In the genomic region with DNA sequence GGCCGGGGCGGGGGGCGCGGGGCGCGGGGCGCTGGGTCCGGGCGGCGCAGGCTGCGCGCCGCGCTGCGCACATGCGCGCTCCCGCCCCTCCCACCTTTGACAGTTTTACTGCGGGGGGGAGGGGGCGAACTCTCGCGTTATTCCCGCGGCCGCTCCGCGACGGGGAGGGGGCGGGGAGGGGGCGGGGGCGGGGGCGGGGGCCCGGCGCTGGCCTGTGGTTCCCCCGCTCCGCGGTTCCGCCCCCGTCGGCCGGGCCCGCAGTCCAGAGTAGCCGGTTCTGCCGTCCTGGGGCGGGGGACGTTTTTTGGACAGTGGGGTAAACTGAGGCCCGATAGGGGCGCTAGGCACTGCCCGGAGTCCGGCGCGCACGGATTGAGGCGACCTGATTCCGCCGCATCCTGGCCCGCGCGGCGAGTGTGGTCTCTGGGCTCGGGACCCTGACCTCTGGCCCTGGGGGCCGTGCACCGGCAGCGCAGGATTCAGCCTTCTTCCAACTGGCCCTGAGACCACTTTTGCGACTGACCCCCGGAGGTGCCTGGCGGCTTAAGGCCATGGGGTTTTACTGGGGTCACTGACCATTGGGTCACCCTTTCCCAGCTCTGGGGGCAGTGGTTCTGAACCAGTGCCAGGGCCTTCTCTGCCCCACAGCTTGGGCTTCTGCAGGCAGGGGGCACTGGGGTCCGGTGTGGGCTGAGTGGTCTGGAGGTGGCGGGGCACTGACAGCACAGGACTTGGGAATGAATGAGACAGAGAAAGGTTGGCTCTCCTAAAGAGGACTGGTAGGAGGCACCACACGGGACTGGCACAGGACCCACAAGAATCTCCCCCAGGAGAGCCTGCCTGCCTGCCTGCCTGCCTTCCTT, we compare ENCODE assay signal across 7 cellular contexts. TPM values are rescaled to one million over a fixed set of nuclear protein-coding genes. Genes with fewer than 3 reads are reported as not detected.
DNase-seq lines count a peak whose midpoint lies in the region; ATAC-seq and TF ChIP-seq lines count a peak whose summit lies in the region.

A gene with protein sequence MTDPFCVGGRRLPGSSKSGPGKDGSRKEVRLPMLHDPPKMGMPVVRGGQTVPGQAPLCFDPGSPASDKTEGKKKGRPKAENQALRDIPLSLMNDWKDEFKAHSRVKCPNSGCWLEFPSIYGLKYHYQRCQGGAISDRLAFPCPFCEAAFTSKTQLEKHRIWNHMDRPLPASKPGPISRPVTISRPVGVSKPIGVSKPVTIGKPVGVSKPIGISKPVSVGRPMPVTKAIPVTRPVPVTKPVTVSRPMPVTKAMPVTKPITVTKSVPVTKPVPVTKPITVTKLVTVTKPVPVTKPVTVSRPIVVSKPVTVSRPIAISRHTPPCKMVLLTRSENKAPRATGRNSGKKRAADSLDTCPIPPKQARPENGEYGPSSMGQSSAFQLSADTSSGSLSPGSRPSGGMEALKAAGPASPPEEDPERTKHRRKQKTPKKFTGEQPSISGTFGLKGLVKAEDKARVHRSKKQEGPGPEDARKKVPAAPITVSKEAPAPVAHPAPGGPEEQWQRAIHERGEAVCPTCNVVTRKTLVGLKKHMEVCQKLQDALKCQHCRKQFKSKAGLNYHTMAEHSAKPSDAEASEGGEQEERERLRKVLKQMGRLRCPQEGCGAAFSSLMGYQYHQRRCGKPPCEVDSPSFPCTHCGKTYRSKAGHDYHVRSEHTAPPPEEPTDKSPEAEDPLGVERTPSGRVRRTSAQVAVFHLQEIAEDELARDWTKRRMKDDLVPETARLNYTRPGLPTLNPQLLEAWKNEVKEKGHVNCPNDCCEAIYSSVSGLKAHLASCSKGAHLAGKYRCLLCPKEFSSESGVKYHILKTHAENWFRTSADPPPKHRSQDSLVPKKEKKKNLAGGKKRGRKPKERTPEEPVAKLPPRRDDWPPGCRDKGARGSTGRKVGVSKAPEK (minus strand): TSS at position 80 of the 863 bp plus-strand sequence. CDS start 1,980 bp downstream, outside the sequence.

- peaks cover 0 to 16% (median 9%) of the 10 kb centered on the region in 4 donors for H3K36me3 ChIP-seq in right lobe of liver

- CTCF ChIA-PET in GM10248 (lab: Yijun Ruan, JAX): no interaction called here

- ATAC-seq in activated CD4-positive, CD25-positive, alpha-beta regulatory T cell treated with anti-CD3 and anti-CD28 coated beads, Interleukin-2, amount 50 U/mL, for 24 hours: peak; percentile 48 to 53
- ATAC-seq in right lobe of liver (peak; percentile 27 to 44 (median 42)), HG03432 (IDR thresholded peaks at IDR 0.05; ENCODE audit: unreplicated experiment) (no peak)

- H3K27ac ChIP-seq in right lobe of liver: peak within 1 kb of the TSS; percentile 38 to 74 (median 50)

- H3K9me3 ChIP-seq in right lobe of liver: no peaks in the 10 kb centered on the region

- TF ChIP-seq POLR2A in NB4 (IDR thresholded peaks at IDR 0.05; ENCODE audit: extremely low read depth, insufficient read length): no peak
- TF ChIP-seq POLR2A in right lobe of liver (IDR thresholded peaks at IDR 0.05): no peak

- POLR2A ChIA-PET in GM10248 (lab: Yijun Ruan, JAX): no interaction called here

- WGBS in right lobe of liver (ENCODE audit: insufficient coverage, low coverage, low lambda C conversion rate, missing lambda C conversion rate): 0% methylated on average over 3 of the region's 70 CpGs

- DNase-seq in GM10248 (ENCODE audit: extremely low spot score): peak; percentile 86
- DNase-seq in NB4 (ENCODE audit: low read depth): peak; percentile 76
- peak; percentile 71 for DNase-seq in ecto neural progenitor cell (ENCODE audit: low spot score)
- peak; percentile 77 to 79 (median 79) for DNase-seq in right lobe of liver
- DNase-seq in stimulated activated CD8-positive, alpha-beta memory T cell treated with anti-CD3 and anti-CD28 coated beads, Interleukin-4, amount 100 ng/mL, for 48 hours: peak; percentile 74

- intact Hi-C loops in right lobe of liver (cut with DNase I): loop anchor here (10.0 kb wide), 2 partner anchors 425 to 435 kb away; partner anchors contain the start of genes PTK6 (in 1 of the 2) and SRMS (in 1 of the 2)

- H3K4me3 ChIP-seq in NB4 (ENCODE audit: low read depth, low read length) (peak within 1 kb of the TSS; percentile 52), right lobe of liver (peak within 1 kb of the TSS; percentile 65 to 80 (median 73))

- H3K27me3 ChIP-seq in right lobe of liver: no peaks in the 10 kb centered on the region

- peaks cover 0 to 21% (median 7%) of the 10 kb centered on the region in 4 donors for H3K4me1 ChIP-seq in right lobe of liver

- no peak for TF ChIP-seq CTCF in GM10248 (IDR thresholded peaks at IDR 0.05; ENCODE audit: control extremely low read depth, extremely low read depth, low read depth, missing control alignments)
- TF ChIP-seq CTCF in NB4 (IDR thresholded peaks at IDR 0.05; ENCODE audit: low read depth, low read length): no peak
- TF ChIP-seq CTCF in right lobe of liver (IDR thresholded peaks at IDR 0.05): no peak

RNA-seq across cellular contexts. Expression of the gene that starts here (rescaled TPM):
- 10 to 100 TPM; 10.8 to 16.8 (median 14.0) TPM for total RNA-seq in right lobe of liver
